ENCODE assay signal across 10 cellular contexts in the genomic region with DNA sequence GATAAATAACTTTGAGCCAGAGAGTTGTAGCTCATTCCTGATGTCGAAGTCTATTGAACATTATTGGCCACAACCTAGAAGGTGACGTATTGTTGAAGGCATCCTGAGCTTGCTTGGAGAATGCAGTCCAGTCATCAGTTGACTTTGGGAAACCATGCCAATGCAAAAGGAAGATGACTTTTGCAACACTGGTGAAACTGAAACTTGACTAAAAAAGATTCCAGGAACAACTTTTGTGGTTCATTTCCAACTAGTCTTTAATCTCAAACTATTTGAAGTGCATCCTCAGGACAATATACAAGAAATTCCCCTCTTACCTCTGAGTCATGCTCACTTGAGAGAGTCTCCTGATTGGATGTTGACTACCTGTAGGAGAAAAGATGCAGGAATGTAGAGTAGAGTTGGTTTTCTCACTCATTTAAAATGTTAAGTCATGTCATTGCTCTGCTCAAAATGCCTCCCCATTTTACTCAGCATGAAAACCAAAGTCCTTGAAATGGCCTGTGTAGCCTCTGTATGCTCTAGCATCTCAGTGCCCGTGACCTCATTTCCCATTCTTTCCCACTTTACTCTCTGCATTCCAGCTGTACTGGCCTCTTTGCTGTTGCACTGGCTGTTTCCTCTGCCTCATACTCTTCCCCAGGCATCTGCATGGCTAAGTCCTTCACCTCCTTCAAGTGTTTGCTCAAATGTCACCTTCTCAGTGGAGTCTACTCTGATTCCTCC. TPM values are rescaled to one million over a fixed set of nuclear protein-coding genes. Genes with fewer than 3 reads are reported as not detected.
DNase-seq lines count a peak whose midpoint lies in the region; ATAC-seq and TF ChIP-seq lines count a peak whose summit lies in the region.
"Had no signal": no experiment of that assay in that cellular context is flagged by ENCODE, and none has a peak within 500 bp of the region (broad histone marks: within the 10 kb centered on the region; RNA-seq: fewer than 3 reads in every experiment).

No MANE protein-coding gene starts in this region.

- no peak for TF ChIP-seq CTCF in endothelial cell (IDR thresholded peaks at IDR 0.05; ENCODE audit: unreplicated experiment)

- no peaks in the 10 kb centered on the region for H3K9me3 Mint-ChIP-seq in activated T-cell treated with anti-CD3 and anti-CD28 coated beads, Interleukin-2, amount 50 U/mL, for 72 hours
- no peaks in the 10 kb centered on the region for H3K9me3 Mint-ChIP-seq in endothelial cell (ENCODE audit: unreplicated experiment)

- H3K9me3 ChIP-seq in T-helper 17 cell (ENCODE audit: control insufficient read depth, low read length, poor library complexity, severe bottlenecking), result no peaks in the 10 kb centered on the region

- H3K27me3 ChIP-seq in layer of hippocampus (ENCODE audit: control insufficient read depth, insufficient read depth, low read length), result no peaks in the 10 kb centered on the region

- H3K4me3 Mint-ChIP-seq in activated T-cell treated with anti-CD3 and anti-CD28 coated beads, Interleukin-2, amount 50 U/mL, for 72 hours, result peak overlapping the region; percentile 1 to 40
- H3K4me3 Mint-ChIP-seq in T-helper 17 cell (no peak overlapping the region), endothelial cell (ENCODE audit: unreplicated experiment) (no peak overlapping the region)

- H3K27ac ChIP-seq in layer of hippocampus (ENCODE audit: low read depth, low read length), result peak overlapping the region; percentile 31

- ATAC-seq in activated T-cell treated with anti-CD3 and anti-CD28 coated beads, Interleukin-2, amount 50 U/mL, for 72 hours (replicated peaks in 1 of 2), result peak; percentile 37 to 54
- ATAC-seq in T-helper 17 cell (no peak), GM19455 (IDR thresholded peaks at IDR 0.05; ENCODE audit: unreplicated experiment) (no peak)
- ATAC-seq: naive thymus-derived CD4-positive, alpha-beta T cell had no signal

- H3K4me1 Mint-ChIP-seq in activated T-cell treated with anti-CD3 and anti-CD28 coated beads, Interleukin-2, amount 50 U/mL, for 72 hours (ENCODE audit: low read depth), result peaks cover 58% of the 10 kb centered on the region
- H3K4me1 Mint-ChIP-seq in T-helper 17 cell, result peaks cover 17% of the 10 kb centered on the region
- H3K4me1 Mint-ChIP-seq in endothelial cell (ENCODE audit: unreplicated experiment), result no peaks in the 10 kb centered on the region

- no peaks in the 10 kb centered on the region for H3K27me3 Mint-ChIP-seq in activated T-cell treated with anti-CD3 and anti-CD28 coated beads, Interleukin-2, amount 50 U/mL, for 72 hours (ENCODE audit: low read depth)
- no peaks in the 10 kb centered on the region for H3K27me3 Mint-ChIP-seq in T-helper 17 cell
- no peaks in the 10 kb centered on the region for H3K27me3 Mint-ChIP-seq in endothelial cell (ENCODE audit: unreplicated experiment)

- DNase-seq in CD1c-positive myeloid dendritic cell (ENCODE audit: extremely low spot score), result peak; percentile 3
- DNase-seq in HS-27A (ENCODE audit: low read depth), result peak; percentile 98
- peak in 1 of 2 donors; percentile 13 for DNase-seq in activated T-cell treated with anti-CD3 and anti-CD28 coated beads, Interleukin-2, amount 50 U/mL, for 72 hours
- no peak for DNase-seq in midbrain (lab: John Stamatoyannopoulos, UW)
- no peak for DNase-seq in T-helper 17 cell
- no peak for DNase-seq in endothelial cell (ENCODE audit: low spot score)
- DNase-seq: DND-41; naive thymus-derived CD4-positive, alpha-beta T cell had no signal

- H3K36me3 Mint-ChIP-seq in activated T-cell treated with anti-CD3 and anti-CD28 coated beads, Interleukin-2, amount 50 U/mL, for 72 hours (ENCODE audit: insufficient read depth in 2 of 2), result no peaks in the 10 kb centered on the region
- H3K36me3 Mint-ChIP-seq in T-helper 17 cell (ENCODE audit: low read depth) (peaks cover 5% of the 10 kb centered on the region), endothelial cell (ENCODE audit: low read depth, unreplicated experiment) (no peaks in the 10 kb centered on the region)

- no peak overlapping the region for H3K27ac Mint-ChIP-seq in activated T-cell treated with anti-CD3 and anti-CD28 coated beads, Interleukin-2, amount 50 U/mL, for 72 hours
- H3K27ac Mint-ChIP-seq in T-helper 17 cell (no peak overlapping the region), endothelial cell (ENCODE audit: unreplicated experiment) (no peak overlapping the region)

RNA-seq across cellular contexts. Expression of a gene that starts 24.4 kb away (rescaled TPM):
- 1 to 10 TPM; 5.8 to 6.6 TPM for total RNA-seq in activated T-cell treated with anti-CD3 and anti-CD28 coated beads, Interleukin-2, amount 50 U/mL, for 72 hours
- total RNA-seq in T-helper 17 cell, result 1 to 10 TPM; 1.9 to 5.8 TPM
- total RNA-seq in endothelial cell (ENCODE audit: unreplicated experiment), result 8.3 TPM

RNA-seq across cellular contexts. Expression of a gene that starts 24.4 kb away (rescaled TPM):
- 10 to 100 TPM; 15.5 to 20.8 TPM for total RNA-seq in activated T-cell treated with anti-CD3 and anti-CD28 coated beads, Interleukin-2, amount 50 U/mL, for 72 hours
- total RNA-seq in T-helper 17 cell (10 to 100 TPM; 14.7 to 30.2 TPM), endothelial cell (ENCODE audit: unreplicated experiment) (86.1 TPM)

Comparison
In these comparisons a context has a peak if more than half of its experiments do, and no peak if none do; other contexts are left out.
1. DNase-seq: peak in CD1c-positive myeloid dendritic cell (single experiment) and HS-27A (single experiment); none in midbrain (single experiment), T-helper 17 cell (0 of 3) and endothelial cell (single experiment).
2. ATAC-seq: peak in activated T-cell treated with anti-CD3 and anti-CD28 coated beads, Interleukin-2, amount 50 U/mL, for 72 hours (2 of 2); none in T-helper 17 cell (single experiment) and GM19455 (single experiment).
3. H3K4me3 Mint-ChIP-seq: peak in activated T-cell treated with anti-CD3 and anti-CD28 coated beads, Interleukin-2, amount 50 U/mL, for 72 hours (2 of 2); none in T-helper 17 cell (single experiment) and endothelial cell (single experiment).